In genomic region chr1:157087030-157087429, GRCh38 we compare ENCODE assay signal across 21 cellular contexts. TPM values are rescaled to one million over a fixed set of nuclear protein-coding genes. Genes with fewer than 3 reads are reported as not detected.
DNase-seq lines count a peak whose midpoint lies in the region; ATAC-seq, FAIRE-seq and TF ChIP-seq lines count a peak whose summit lies in the region.
"Had no signal": no experiment of that assay in that cellular context is flagged by ENCODE, and none has a peak within 500 bp of the region (broad histone marks: within the 10 kb centered on the region; RNA-seq: fewer than 3 reads in every experiment).

No MANE protein-coding gene starts in this region.

- H3K27ac ChIP-seq in HEK293 (ENCODE audit: extremely low read depth, low read depth, low read length) (no peak overlapping the region), astrocyte (ENCODE audit: low read depth, low read length) (no peak overlapping the region), sigmoid colon (no peak overlapping the region), thyroid gland (no peak overlapping the region)

- H3K4me1 Mint-ChIP-seq in astrocyte (ENCODE audit: low read depth, unreplicated experiment): peaks cover 16% of the 10 kb centered on the region

- H3K4me1 ChIP-seq in HEK293 (ENCODE audit: control insufficient read depth, insufficient read depth, low read length) (no peaks in the 10 kb centered on the region), astrocyte (ENCODE audit: insufficient read depth, low read length) (peaks cover 11% of the 10 kb centered on the region), sigmoid colon (peaks cover 0 to 10% (median 6%) of the 10 kb centered on the region in 4 donors), thyroid gland (no peaks in the 10 kb centered on the region)

- H3K4me3 ChIP-seq in HEK293 (ENCODE audit: low read depth, low read length) (no peak overlapping the region), astrocyte (ENCODE audit: insufficient read depth, low read depth, low read length) (no peak overlapping the region), sigmoid colon (no peak overlapping the region), thyroid gland (replicated peaks in 1 of 3) (no peak overlapping the region)
- H3K4me3 ChIP-seq: GM23338 had no signal

- H3K36me3 Mint-ChIP-seq in astrocyte (ENCODE audit: low read depth, unreplicated experiment): no peaks in the 10 kb centered on the region

- no peak overlapping the region for H3K27ac Mint-ChIP-seq in astrocyte (ENCODE audit: unreplicated experiment)
- H3K27ac Mint-ChIP-seq: CD4-positive, alpha-beta T cell; GM23338; HFFc6 had no signal

- no peak for TF ChIP-seq POLR2A in sigmoid colon (IDR thresholded peaks at IDR 0.05)
- TF ChIP-seq POLR2A in thyroid gland (IDR thresholded peaks at IDR 0.05): no peak

- TF ChIP-seq CTCF in HEK293 (tag by site-specific recombination; IDR thresholded peaks at IDR 0.05) (no peak), astrocyte (IDR thresholded peaks at IDR 0.05; ENCODE audit: insufficient read depth, low read depth, low read length) (no peak), sigmoid colon (IDR thresholded peaks at IDR 0.05) (no peak), thyroid gland (IDR thresholded peaks at IDR 0.05) (no peak)

- no peaks in the 10 kb centered on the region for H3K79me2 ChIP-seq in astrocyte (ENCODE audit: insufficient read depth, low read length)

- TF ChIP-seq EP300 in sigmoid colon (IDR thresholded peaks at IDR 0.05): no peak

- no peaks in the 10 kb centered on the region for H3K36me3 ChIP-seq in HEK293 (ENCODE audit: control insufficient read depth in 2 of 2, insufficient read depth in 1 of 2, low read length in 2 of 2)
- no peaks in the 10 kb centered on the region for H3K36me3 ChIP-seq in astrocyte (ENCODE audit: insufficient read depth, low read length)
- no peaks in the 10 kb centered on the region for H3K36me3 ChIP-seq in sigmoid colon
- H3K36me3 ChIP-seq in thyroid gland: no peaks in the 10 kb centered on the region
- H3K36me3 ChIP-seq: BE2C had no signal

- no peaks in the 10 kb centered on the region for H3K9me3 ChIP-seq in HEK293 (ENCODE audit: control insufficient read depth, insufficient read depth, low read depth, low read length)
- no peaks in the 10 kb centered on the region for H3K9me3 ChIP-seq in astrocyte (ENCODE audit: insufficient read depth, low read depth, low read length)
- H3K9me3 ChIP-seq in sigmoid colon: no peaks in the 10 kb centered on the region
- no peaks in the 10 kb centered on the region for H3K9me3 ChIP-seq in thyroid gland
- H3K9me3 ChIP-seq: BE2C had no signal

- no peaks in the 10 kb centered on the region for H4K20me1 ChIP-seq in astrocyte (ENCODE audit: insufficient read depth, low read length)

- 91 to 93% methylated on average over 5 of the region's 5 CpGs for WGBS in sigmoid colon, 2 donors
- 88 to 91% methylated on average over 5 of the region's 5 CpGs for WGBS in thyroid gland, 2 donors

- no peaks in the 10 kb centered on the region for H3K27me3 ChIP-seq in astrocyte (ENCODE audit: insufficient read depth, low read length)
- H3K27me3 ChIP-seq in sigmoid colon: no peaks in the 10 kb centered on the region
- no peaks in the 10 kb centered on the region for H3K27me3 ChIP-seq in thyroid gland
- H3K27me3 ChIP-seq: BE2C had no signal

- peak; percentile 13 for FAIRE-seq in astrocyte (lab: Jason Lieb, UNC)
- FAIRE-seq: A204.1, GM12892, H54 had no signal

- CTCF ChIA-PET in HEK293 (lab: Yijun Ruan, JAX): interaction anchor here (0.6 to 7.7 kb wide), 4 partner anchors 24 to 76 kb away, joined by 3 to 288 read pairs (median 3); no protein-coding TSS in a partner anchor

- H2AFZ ChIP-seq in astrocyte (ENCODE audit: low read depth, low read length): no peak overlapping the region

- intact Hi-C loops in sigmoid colon (cut with DNase I) (no loop called here), thyroid gland (cut with DNase I) (no loop called here)

- ATAC-seq in left lobe of liver: no peak
- no peak for ATAC-seq in HG02981 (IDR thresholded peaks at IDR 0.05; ENCODE audit: unreplicated experiment)

- H3K9ac ChIP-seq in astrocyte (ENCODE audit: low read length): no peak overlapping the region

- H3K4me3 Mint-ChIP-seq in astrocyte (ENCODE audit: unreplicated experiment): no peak overlapping the region
- H3K4me3 Mint-ChIP-seq: CD4-positive, alpha-beta T cell; GM23338; HFFc6 had no signal

- no peaks in the 10 kb centered on the region for H3K9me3 Mint-ChIP-seq in astrocyte (ENCODE audit: unreplicated experiment)
- H3K9me3 Mint-ChIP-seq: CD4-positive, alpha-beta T cell; GM23338; HFFc6 had no signal

- peaks cover 8% of the 10 kb centered on the region for H3K27me3 Mint-ChIP-seq in astrocyte (ENCODE audit: low read depth, unreplicated experiment)

- POLR2A ChIA-PET in HEK293 (lab: Yijun Ruan, JAX): no interaction called here

- H3K4me2 ChIP-seq in astrocyte (ENCODE audit: low read length): no peak overlapping the region

- DNase-seq in astrocyte (ENCODE audit: low read depth) (no peak), left lobe of liver (ENCODE audit: low spot score) (peak; percentile 23), sigmoid colon (peak; percentile 10), thyroid gland (no peak), anterior cingulate cortex (lab: John Stamatoyannopoulos, UW) (no peak)
- DNase-seq: ACHN; BE2C; C1 segment of cervical spinal cord; CD4-positive, alpha-beta T cell; DMS153; DMS79; GDM1; HCEC 1CT; HFFc6 had no signal

TF ChIP-seq in HEK293, 187 proteins besides CTCF, POLR2A, EP300 and RAD21:
- no peak for TF ChIP-seq ZNF26 (tag by site-specific recombination; IDR thresholded peaks at IDR 0.05)
- TF ChIP-seq ZNF777 (tag by site-specific recombination; IDR thresholded peaks at IDR 0.05; ENCODE audit: borderline replicate concordance): no peak
- TF ChIP-seq ZNF366 (tag by site-specific recombination; conservative IDR thresholded peaks at IDR 0.05): no peak
- TF ChIP-seq EGR2 (tag by site-specific recombination; IDR thresholded peaks at IDR 0.05; ENCODE audit: low read depth): peak; percentile 57
- peak; percentile 34 for TF ChIP-seq ZFHX2 (tag by site-specific recombination; conservative IDR thresholded peaks at IDR 0.05)
TF ChIP-seq in HEK293: peak in this region for 2.

RNA-seq across cellular contexts. Expression of gene ETV3L, which starts 12.6 kb away (rescaled TPM):
- not detected in 2 replicates for total RNA-seq in astrocyte
- not detected for total RNA-seq in left lobe of liver
- total RNA-seq in sigmoid colon: not detected
- polyA plus RNA-seq in sigmoid colon: under 1 TPM in 1 of 3 donors, not detected in 2; 0.03 TPM
- not detected for total RNA-seq in thyroid gland
- total RNA-seq: CD4-positive, alpha-beta T cell; Daoy; GM23338; HFFc6 had no signal
- polyA plus RNA-seq: GM23338 had no signal

RNA-seq across cellular contexts. Expression of gene ARHGEF11, which starts 41.5 kb away (rescaled TPM):
- total RNA-seq in astrocyte (24.4 and 29.2 TPM in 2 replicates), left lobe of liver (12.3 TPM), sigmoid colon (10 to 100 TPM; 27.5 to 46.8 (median 33.6) TPM), thyroid gland (10 to 100 TPM; 31.2 to 56.2 (median 47.4) TPM)
- polyA plus RNA-seq in sigmoid colon: 10 to 100 TPM; 14.8 to 26.9 (median 16.8) TPM

RNA-seq across cellular contexts. Expression of gene ETV3, which starts 51.2 kb away (rescaled TPM):
- 35.4 and 37.5 TPM in 2 replicates for total RNA-seq in astrocyte
- 6.0 TPM for total RNA-seq in left lobe of liver
- 10 to 100 TPM; 14.1 to 20.2 (median 17.6) TPM for total RNA-seq in sigmoid colon
- 10 to 100 TPM in 1 of 3 donors, 1 to 10 TPM in 2; 6.6 to 12.4 (median 9.0) TPM for polyA plus RNA-seq in sigmoid colon
- 10 to 100 TPM; 15.7 to 24.3 (median 16.0) TPM for total RNA-seq in thyroid gland

Comparison
In these comparisons a context has a peak if more than half of its experiments do, and no peak if none do; other contexts are left out.
1. DNase-seq: peak in left lobe of liver (single experiment) and sigmoid colon (single experiment); none in astrocyte (single experiment), thyroid gland (0 of 2) and anterior cingulate cortex (0 of 58).